In genomic region chr20:34374209-34374749, GRCh38 we compare ENCODE assay signal across 2 cellular contexts.
TF ChIP-seq lines count a peak whose summit lies in the region.

No MANE protein-coding gene starts in this region.

TF ChIP-seq in HEK293, 187 proteins besides CTCF, POLR2A, EP300 and RAD21:
- peak; percentile 20; the same call in 1 of the 2 replicates for TF ChIP-seq ZNF580 (tag by site-specific recombination; IDR thresholded peaks at IDR 0.05)
- TF ChIP-seq PRDM6 (tag by site-specific recombination; IDR thresholded peaks at IDR 0.05) = peak; percentile 48
- TF ChIP-seq ZNF394 (tag by site-specific recombination; IDR thresholded peaks at IDR 0.05; ENCODE audit: borderline replicate concordance) = 0 out of 2 replicates have a peak, but pooled peaks have one; percentile 26
- no peak for TF ChIP-seq ZNF558 (tag by site-specific recombination; IDR thresholded peaks at IDR 0.05)
- TF ChIP-seq SCRT1 (tag by site-specific recombination; IDR thresholded peaks at IDR 0.05; ENCODE audit: borderline replicate concordance) = no peak
- TF ChIP-seq ZNF132 (tag by site-specific recombination; IDR thresholded peaks at IDR 0.05; ENCODE audit: borderline replicate concordance) = no peak
- TF ChIP-seq ZNF18 (tag by site-specific recombination; IDR thresholded peaks at IDR 0.05) = peak; percentile 79
- TF ChIP-seq ZNF639 (tag by site-specific recombination; IDR thresholded peaks at IDR 0.05) = 0 out of 2 replicates have a peak, but pooled peaks have one; percentile 5

TF ChIP-seq in K562, 482 proteins besides CTCF, POLR2A, EP300 and RAD21 (continued from another document):
- TF ChIP-seq BCOR (IDR thresholded peaks at IDR 0.05) (0 out of 2 replicates have a peak, but pooled peaks have one; percentile 14), EWSR1 (IDR thresholded peaks at IDR 0.05; ENCODE audit: borderline replicate concordance, low read depth, partially characterized antibody) (no peak), ZNF217 (CRISPR knock-in tag; IDR thresholded peaks at IDR 0.05) (no peak), ZKSCAN1 (IDR thresholded peaks at IDR 0.05; ENCODE audit: low read depth, low read length) (no peak), RBM25 (IDR thresholded peaks at IDR 0.05; ENCODE audit: low read depth, low read length, severe bottlenecking) (peak; percentile 67)
TF ChIP-seq in K562: peak in this region for 4.
